ENCODE assay signal across 8 cellular contexts in genomic region chr1:226778657-226779058, GRCh38. TPM values are rescaled to one million over a fixed set of nuclear protein-coding genes. Genes with fewer than 3 reads are reported as not detected.
DNase-seq lines count a peak whose midpoint lies in the region; ATAC-seq and TF ChIP-seq lines count a peak whose summit lies in the region.
"Had no signal": no experiment of that assay in that cellular context is flagged by ENCODE, and none has a peak within 500 bp of the region (broad histone marks: within the 10 kb centered on the region; RNA-seq: fewer than 3 reads in every experiment).

No MANE protein-coding gene starts in this region.

- CTCF ChIA-PET in activated CD8-positive, alpha-beta T cell treated with anti-CD3 and anti-CD28 coated beads for 36 hours (lab: Charles Lee), result interaction anchor here (1.1 kb wide), 1 partner anchor 21 kb away, joined by 3 read pairs; no protein-coding TSS in a partner anchor

- H3K27me3 ChIP-seq in colonic mucosa, result no peaks in the 10 kb centered on the region
- no peaks in the 10 kb centered on the region for H3K27me3 ChIP-seq in lung (ENCODE audit: control insufficient read depth, insufficient read depth)
- H3K27me3 ChIP-seq in vagina, result no peaks in the 10 kb centered on the region

- H3K36me3 Mint-ChIP-seq in activated CD8-positive, alpha-beta T cell treated with anti-CD3 and anti-CD28 coated beads for 36 hours (ENCODE audit: low read depth), result no peaks in the 10 kb centered on the region

- peaks cover 6% of the 10 kb centered on the region for H3K4me1 ChIP-seq in colonic mucosa
- H3K4me1 ChIP-seq in lung (ENCODE audit: control insufficient read depth in 2 of 2, insufficient read depth in 2 of 2, low read length in 2 of 2), result no peaks in the 10 kb centered on the region
- peaks cover 24% of the 10 kb centered on the region for H3K4me1 ChIP-seq in vagina

- no peak for TF ChIP-seq POLR2A in vagina (IDR thresholded peaks at IDR 0.05)

- H3K27ac Mint-ChIP-seq in activated CD8-positive, alpha-beta T cell treated with anti-CD3 and anti-CD28 coated beads for 36 hours, result no peak overlapping the region

- intact Hi-C loops in colonic mucosa (cut with DNase I), result no loop called here
- intact Hi-C loops in vagina (cut with DNase I), result no loop called here
- intact Hi-C loops in activated CD8-positive, alpha-beta T cell treated with anti-CD3 and anti-CD28 coated beads for 36 hours (cut with micrococcal nuclease), result no loop called here

- POLR2A ChIA-PET in activated CD8-positive, alpha-beta T cell treated with anti-CD3 and anti-CD28 coated beads for 36 hours (lab: Charles Lee), result interaction anchor here (1.2 kb wide), 1 partner anchor 12 kb away, joined by 3 read pairs; no protein-coding TSS in a partner anchor

- no peaks in the 10 kb centered on the region for H3K9me3 Mint-ChIP-seq in activated CD8-positive, alpha-beta T cell treated with anti-CD3 and anti-CD28 coated beads for 36 hours

- TF ChIP-seq CTCF in colonic mucosa (IDR thresholded peaks at IDR 0.05), result no peak
- TF ChIP-seq CTCF in lung (IDR thresholded peaks at IDR 0.05; ENCODE audit: control extremely low read depth, extremely low read depth), result no peak
- no peak for TF ChIP-seq CTCF in vagina (IDR thresholded peaks at IDR 0.05)
- TF ChIP-seq CTCF in activated CD8-positive, alpha-beta T cell treated with anti-CD3 and anti-CD28 coated beads for 36 hours (IDR thresholded peaks at IDR 0.05), result no peak

- no peaks in the 10 kb centered on the region for H3K27me3 Mint-ChIP-seq in activated CD8-positive, alpha-beta T cell treated with anti-CD3 and anti-CD28 coated beads for 36 hours

- no peak overlapping the region for H3K27ac ChIP-seq in colonic mucosa
- no peak overlapping the region for H3K27ac ChIP-seq in lung (ENCODE audit: low read depth in 1 of 2, low read length in 1 of 2)
- H3K27ac ChIP-seq in vagina, result peak overlapping the region; percentile 68

- H3K4me1 Mint-ChIP-seq in activated CD8-positive, alpha-beta T cell treated with anti-CD3 and anti-CD28 coated beads for 36 hours (ENCODE audit: low read depth), result peaks cover 4% of the 10 kb centered on the region

- H3K4me3 ChIP-seq in colonic mucosa (no peak overlapping the region), lung (no peak overlapping the region), vagina (no peak overlapping the region)

- no peak overlapping the region for H3K9ac ChIP-seq in colonic mucosa (ENCODE audit: low read depth in 2 of 2, low read length in 2 of 2)

- H3K36me3 ChIP-seq in colonic mucosa, result no peaks in the 10 kb centered on the region
- H3K36me3 ChIP-seq in lung (ENCODE audit: control insufficient read depth in 2 of 2, insufficient read depth in 2 of 2, low read length in 2 of 2), result no peaks in the 10 kb centered on the region
- H3K36me3 ChIP-seq in vagina, result no peaks in the 10 kb centered on the region

- ATAC-seq in lung (ENCODE audit: insufficient read depth, low FRiP score) (peak; percentile 16), GM21786 (IDR thresholded peaks at IDR 0.05; ENCODE audit: unreplicated experiment) (no peak)
- no peak for ATAC-seq in activated CD8-positive, alpha-beta T cell treated with anti-CD3 and anti-CD28 coated beads for 36 hours

- DNase-seq in LHCN-M2 (ENCODE audit: low read depth) (peak; percentile 76), colonic mucosa (peak; percentile 49), lung (ENCODE audit: low spot score) (no peak), vagina (ENCODE audit: extremely low spot score in 2 of 2) (no peak), ecto neural progenitor cell (ENCODE audit: low spot score) (no peak)
- DNase-seq in activated CD8-positive, alpha-beta T cell treated with anti-CD3 and anti-CD28 coated beads for 36 hours, result no peak
- DNase-seq: effector CD4-positive, alpha-beta T cell had no signal

- no peak overlapping the region for H3K4me3 Mint-ChIP-seq in activated CD8-positive, alpha-beta T cell treated with anti-CD3 and anti-CD28 coated beads for 36 hours

- 42 to 67% methylated on average over 5 of the region's 5 CpGs for WGBS in lung, 2 donors

- no peaks in the 10 kb centered on the region for H3K9me3 ChIP-seq in colonic mucosa
- H3K9me3 ChIP-seq in lung (ENCODE audit: control insufficient read depth in 2 of 2, insufficient read depth in 1 of 2, low read length in 1 of 2), result peaks cover 0 to 2% of the 10 kb centered on the region in 2 donors
- no peaks in the 10 kb centered on the region for H3K9me3 ChIP-seq in vagina

RNA-seq across cellular contexts. Expression of gene ITPKB, which starts 39.6 kb away (rescaled TPM):
- total RNA-seq in LHCN-M2 (2014; rRNA removed) (0.19 and 0.40 TPM in 2 replicates), colonic mucosa (10 to 100 TPM; 11.6 to 16.9 TPM), lung (10 to 100 TPM; 42.8 to 46.6 TPM), vagina (31.7 TPM)
- polyA plus RNA-seq in LHCN-M2 (2012), result 0.35 TPM
- polyA plus RNA-seq in lung, result 10 to 100 TPM in 1 of 2 donors, 1 to 10 TPM in 1; 9.9 to 13.4 TPM
- total RNA-seq in activated CD8-positive, alpha-beta T cell treated with anti-CD3 and anti-CD28 coated beads for 36 hours, result 10 to 100 TPM; 40.8 to 42.6 TPM

Comparison
In these comparisons a context has a peak if more than half of its experiments do, and no peak if none do; other contexts are left out.
1. DNase-seq: peak in LHCN-M2 (single experiment) and colonic mucosa (single experiment); none in lung (single experiment), vagina (0 of 2), ecto neural progenitor cell (single experiment) and activated CD8-positive, alpha-beta T cell treated with anti-CD3 and anti-CD28 coated beads for 36 hours (single experiment).